In the genomic region with DNA sequence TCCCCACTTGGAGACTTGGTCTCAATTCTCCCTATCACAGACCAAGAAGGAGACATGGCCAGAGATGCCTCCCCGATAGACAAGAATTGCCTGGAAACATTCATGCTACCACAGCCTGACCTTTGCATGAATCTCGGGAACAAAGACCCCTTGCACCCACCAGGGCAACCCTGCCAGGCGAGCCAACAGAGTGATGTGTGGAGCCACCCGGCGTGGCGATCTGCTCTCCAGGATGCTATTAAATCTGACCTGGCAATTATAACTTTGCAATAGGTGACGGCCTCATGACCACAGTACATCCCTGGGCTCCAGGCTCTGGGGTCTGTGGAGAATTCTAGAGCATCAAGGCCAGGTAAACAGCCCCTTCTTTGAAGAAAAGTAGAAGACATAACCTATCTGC, we compare ENCODE assay signal across 24 cellular contexts. TPM values are rescaled to one million over a fixed set of nuclear protein-coding genes. Genes with fewer than 3 reads are reported as not detected.
DNase-seq lines count a peak whose midpoint lies in the region; ATAC-seq, FAIRE-seq and TF ChIP-seq lines count a peak whose summit lies in the region.
"Had no signal": no experiment of that assay in that cellular context is flagged by ENCODE, and none has a peak within 500 bp of the region (broad histone marks: within the 10 kb centered on the region; RNA-seq: fewer than 3 reads in every experiment).

No MANE protein-coding gene starts in this region.

- FAIRE-seq in urothelium cell line (lab: Jason Lieb, UNC): peak; percentile 91
- FAIRE-seq: A549, D721Med, G401.6, GM12891, GM19239 had no signal

- no peaks in the 10 kb centered on the region for H3K27me3 ChIP-seq in gastrocnemius medialis
- H3K27me3 ChIP-seq: BLaER1 treated with 17β-estradiol and CSF1 and Interleukin-3, amounts not matched to agents 10 nM and 100 nM had no signal

- no peak for TF ChIP-seq CTCF in activated CD8-positive, alpha-beta T cell treated with anti-CD3 and anti-CD28 coated beads for 36 hours (IDR thresholded peaks at IDR 0.05)
- TF ChIP-seq CTCF in gastrocnemius medialis (IDR thresholded peaks at IDR 0.05 in 4 of 5, conservative IDR thresholded peaks at IDR 0.05 in 1 of 5): no peak

- H3K4me1 ChIP-seq in gastrocnemius medialis: no peaks in the 10 kb centered on the region
- H3K4me1 ChIP-seq: A549 had no signal

- no peaks in the 10 kb centered on the region for H3K36me3 ChIP-seq in gastrocnemius medialis
- H3K36me3 ChIP-seq: BLaER1 treated with 17β-estradiol and CSF1 and Interleukin-3, amounts not matched to agents 10 nM and 100 nM had no signal

- DNase-seq in activated CD4-positive, alpha-beta T cell treated with anti-CD3 and anti-CD28 coated beads, Interleukin-2, amount 10 ng/mL, durations not matched to agents 24 days and 14 days: no peak
- no peak for DNase-seq in activated CD4-positive, alpha-beta T cell treated with anti-CD3 and anti-CD28 coated beads, Interleukin-2, amount 50 U/mL, for 48 hours
- DNase-seq in activated CD8-positive, alpha-beta T cell treated with anti-CD3 and anti-CD28 coated beads, Interleukin-2, amount 10 ng/mL, durations not matched to agents 7 days and 5 days: no peak
- DNase-seq in activated CD8-positive, alpha-beta T cell treated with anti-CD3 and anti-CD28 coated beads for 36 hours: no peak
- no peak for DNase-seq in activated naive CD8-positive, alpha-beta T cell treated with anti-CD3 and anti-CD28 coated beads, Interleukin-2, amount 10 ng/mL, durations not matched to agents 7 days and 5 days
- no peak for DNase-seq in activated naive CD8-positive, alpha-beta T cell treated with anti-CD3 and anti-CD28 coated beads for 36 hours
- DNase-seq in urothelium cell line (ENCODE audit: low spot score) (no peak), gastrocnemius medialis (no peak)
- DNase-seq: AML-193; Caco-2; Calu3; CD4-positive, alpha-beta T cell; CD8-positive, alpha-beta T cell; DMS79 treated with DMSO at 0.1 percent for 48 hours; GF-D8 had no signal

- H3K4me3 ChIP-seq in gastrocnemius medialis: no peak overlapping the region
- H3K4me3 ChIP-seq: A549; BLaER1 treated with 17β-estradiol and CSF1 and Interleukin-3, amounts not matched to agents 10 nM and 100 nM had no signal

- H3K36me3 Mint-ChIP-seq in activated CD4-positive, alpha-beta T cell treated with anti-CD3 and anti-CD28 coated beads, Interleukin-2, amount 10 ng/mL, durations not matched to agents 24 days and 14 days (ENCODE audit: low read depth): peaks cover 5% of the 10 kb centered on the region
- H3K36me3 Mint-ChIP-seq in activated CD8-positive, alpha-beta T cell treated with anti-CD3 and anti-CD28 coated beads, Interleukin-2, amount 10 ng/mL, durations not matched to agents 7 days and 5 days (ENCODE audit: low read depth): peaks cover 2% of the 10 kb centered on the region
- H3K36me3 Mint-ChIP-seq in activated CD8-positive, alpha-beta T cell treated with anti-CD3 and anti-CD28 coated beads for 36 hours (ENCODE audit: low read depth): peaks cover 2% of the 10 kb centered on the region
- peaks cover 6% of the 10 kb centered on the region for H3K36me3 Mint-ChIP-seq in activated naive CD8-positive, alpha-beta T cell treated with anti-CD3 and anti-CD28 coated beads, Interleukin-2, amount 10 ng/mL, durations not matched to agents 7 days and 5 days
- H3K36me3 Mint-ChIP-seq in activated naive CD8-positive, alpha-beta T cell treated with anti-CD3 and anti-CD28 coated beads for 36 hours: peaks cover 6% of the 10 kb centered on the region

- peak overlapping the region; percentile 37 for H3K4me3 Mint-ChIP-seq in activated CD4-positive, alpha-beta T cell treated with anti-CD3 and anti-CD28 coated beads, Interleukin-2, amount 10 ng/mL, durations not matched to agents 24 days and 14 days
- H3K4me3 Mint-ChIP-seq in activated CD8-positive, alpha-beta T cell treated with anti-CD3 and anti-CD28 coated beads, Interleukin-2, amount 10 ng/mL, durations not matched to agents 7 days and 5 days: peak overlapping the region; percentile 18
- no peak overlapping the region for H3K4me3 Mint-ChIP-seq in activated CD8-positive, alpha-beta T cell treated with anti-CD3 and anti-CD28 coated beads for 36 hours
- H3K4me3 Mint-ChIP-seq in activated naive CD8-positive, alpha-beta T cell treated with anti-CD3 and anti-CD28 coated beads, Interleukin-2, amount 10 ng/mL, durations not matched to agents 7 days and 5 days: peak overlapping the region; percentile 73
- H3K4me3 Mint-ChIP-seq in activated naive CD8-positive, alpha-beta T cell treated with anti-CD3 and anti-CD28 coated beads for 36 hours: no peak overlapping the region
- H3K4me3 Mint-ChIP-seq: B cell; CD4-positive, alpha-beta T cell; CD8-positive, alpha-beta T cell had no signal

- H3K9me3 Mint-ChIP-seq in activated CD4-positive, alpha-beta T cell treated with anti-CD3 and anti-CD28 coated beads, Interleukin-2, amount 10 ng/mL, durations not matched to agents 24 days and 14 days: peaks cover 2% of the 10 kb centered on the region
- no peaks in the 10 kb centered on the region for H3K9me3 Mint-ChIP-seq in activated CD8-positive, alpha-beta T cell treated with anti-CD3 and anti-CD28 coated beads, Interleukin-2, amount 10 ng/mL, durations not matched to agents 7 days and 5 days (ENCODE audit: insufficient read depth)
- no peaks in the 10 kb centered on the region for H3K9me3 Mint-ChIP-seq in activated CD8-positive, alpha-beta T cell treated with anti-CD3 and anti-CD28 coated beads for 36 hours
- H3K9me3 Mint-ChIP-seq in activated naive CD8-positive, alpha-beta T cell treated with anti-CD3 and anti-CD28 coated beads, Interleukin-2, amount 10 ng/mL, durations not matched to agents 7 days and 5 days: peaks cover 2% of the 10 kb centered on the region
- H3K9me3 Mint-ChIP-seq in activated naive CD8-positive, alpha-beta T cell treated with anti-CD3 and anti-CD28 coated beads for 36 hours: peaks cover 5% of the 10 kb centered on the region

- no peak overlapping the region for H3K27ac ChIP-seq in gastrocnemius medialis
- H3K27ac ChIP-seq: 22Rv1; A549; BLaER1 treated with 17β-estradiol and CSF1 and Interleukin-3, amounts not matched to agents 10 nM and 100 nM; C4-2B had no signal

- peaks cover 17% of the 10 kb centered on the region for H3K4me1 Mint-ChIP-seq in activated CD4-positive, alpha-beta T cell treated with anti-CD3 and anti-CD28 coated beads, Interleukin-2, amount 10 ng/mL, durations not matched to agents 24 days and 14 days
- H3K4me1 Mint-ChIP-seq in activated CD8-positive, alpha-beta T cell treated with anti-CD3 and anti-CD28 coated beads, Interleukin-2, amount 10 ng/mL, durations not matched to agents 7 days and 5 days (ENCODE audit: low read depth): peaks cover 19% of the 10 kb centered on the region
- peaks cover 14% of the 10 kb centered on the region for H3K4me1 Mint-ChIP-seq in activated CD8-positive, alpha-beta T cell treated with anti-CD3 and anti-CD28 coated beads for 36 hours (ENCODE audit: low read depth)
- H3K4me1 Mint-ChIP-seq in activated naive CD8-positive, alpha-beta T cell treated with anti-CD3 and anti-CD28 coated beads, Interleukin-2, amount 10 ng/mL, durations not matched to agents 7 days and 5 days: peaks cover 19% of the 10 kb centered on the region
- H3K4me1 Mint-ChIP-seq in activated naive CD8-positive, alpha-beta T cell treated with anti-CD3 and anti-CD28 coated beads for 36 hours: peaks cover 12% of the 10 kb centered on the region
- H3K4me1 Mint-ChIP-seq: B cell had no signal

- CTCF ChIA-PET in activated CD8-positive, alpha-beta T cell treated with anti-CD3 and anti-CD28 coated beads, Interleukin-2, amount 10 ng/mL, durations not matched to agents 7 days and 5 days (lab: Charles Lee): interaction anchor here (0.6 to 1.2 kb wide), 3 partner anchors 458 to 1154 kb away, joined by 3 read pairs; no protein-coding TSS in a partner anchor
- CTCF ChIA-PET in activated CD8-positive, alpha-beta T cell treated with anti-CD3 and anti-CD28 coated beads for 36 hours (lab: Charles Lee): no interaction called here

- POLR2A ChIA-PET in activated CD8-positive, alpha-beta T cell treated with anti-CD3 and anti-CD28 coated beads, Interleukin-2, amount 10 ng/mL, durations not matched to agents 7 days and 5 days (lab: Charles Lee): interaction anchor here (1.0 kb wide), 1 partner anchor 112 kb away, joined by 3 read pairs; no protein-coding TSS in a partner anchor
- POLR2A ChIA-PET in activated CD8-positive, alpha-beta T cell treated with anti-CD3 and anti-CD28 coated beads for 36 hours (lab: Charles Lee): interaction anchor here (0.7 kb wide), 1 partner anchor 81 kb away, joined by 3 read pairs; no protein-coding TSS in a partner anchor
- POLR2A ChIA-PET in activated naive CD8-positive, alpha-beta T cell treated with anti-CD3 and anti-CD28 coated beads, Interleukin-2, amount 10 ng/mL, durations not matched to agents 7 days and 5 days (lab: Charles Lee): no interaction called here

- no peak for TF ChIP-seq POLR2A in gastrocnemius medialis (IDR thresholded peaks at IDR 0.05)

- H3K27me3 Mint-ChIP-seq in activated CD4-positive, alpha-beta T cell treated with anti-CD3 and anti-CD28 coated beads, Interleukin-2, amount 10 ng/mL, durations not matched to agents 24 days and 14 days: no peaks in the 10 kb centered on the region
- no peaks in the 10 kb centered on the region for H3K27me3 Mint-ChIP-seq in activated CD8-positive, alpha-beta T cell treated with anti-CD3 and anti-CD28 coated beads, Interleukin-2, amount 10 ng/mL, durations not matched to agents 7 days and 5 days (ENCODE audit: low read depth)
- H3K27me3 Mint-ChIP-seq in activated CD8-positive, alpha-beta T cell treated with anti-CD3 and anti-CD28 coated beads for 36 hours: no peaks in the 10 kb centered on the region
- no peaks in the 10 kb centered on the region for H3K27me3 Mint-ChIP-seq in activated naive CD8-positive, alpha-beta T cell treated with anti-CD3 and anti-CD28 coated beads, Interleukin-2, amount 10 ng/mL, durations not matched to agents 7 days and 5 days
- H3K27me3 Mint-ChIP-seq in activated naive CD8-positive, alpha-beta T cell treated with anti-CD3 and anti-CD28 coated beads for 36 hours: no peaks in the 10 kb centered on the region
- H3K27me3 Mint-ChIP-seq: B cell; CD4-positive, alpha-beta T cell had no signal

- in situ Hi-C loops in gastrocnemius medialis (cut with MboI; ENCODE audit: low sequenced_read_pairs in 4 of 4): no loop called here

- intact Hi-C loops in activated CD4-positive, alpha-beta T cell treated with anti-CD3 and anti-CD28 coated beads, Interleukin-2, amount 10 ng/mL, durations not matched to agents 24 days and 14 days (cut with micrococcal nuclease): no loop called here
- intact Hi-C loops in activated CD8-positive, alpha-beta T cell treated with anti-CD3 and anti-CD28 coated beads for 36 hours (cut with micrococcal nuclease): no loop called here
- intact Hi-C loops in gastrocnemius medialis (cut with DNase I; ENCODE audit: low total_unique reads): no loop called here

- H3K27ac Mint-ChIP-seq in activated CD4-positive, alpha-beta T cell treated with anti-CD3 and anti-CD28 coated beads, Interleukin-2, amount 10 ng/mL, durations not matched to agents 24 days and 14 days: no peak overlapping the region
- peak overlapping the region; percentile 84 for H3K27ac Mint-ChIP-seq in activated CD8-positive, alpha-beta T cell treated with anti-CD3 and anti-CD28 coated beads, Interleukin-2, amount 10 ng/mL, durations not matched to agents 7 days and 5 days
- H3K27ac Mint-ChIP-seq in activated CD8-positive, alpha-beta T cell treated with anti-CD3 and anti-CD28 coated beads for 36 hours: no peak overlapping the region
- H3K27ac Mint-ChIP-seq in activated naive CD8-positive, alpha-beta T cell treated with anti-CD3 and anti-CD28 coated beads, Interleukin-2, amount 10 ng/mL, durations not matched to agents 7 days and 5 days: peak overlapping the region; percentile 86
- no peak overlapping the region for H3K27ac Mint-ChIP-seq in activated naive CD8-positive, alpha-beta T cell treated with anti-CD3 and anti-CD28 coated beads for 36 hours
- H3K27ac Mint-ChIP-seq: B cell; CD4-positive, alpha-beta T cell had no signal

- ATAC-seq in activated CD8-positive, alpha-beta T cell treated with anti-CD3 and anti-CD28 coated beads, Interleukin-2, amount 10 ng/mL, durations not matched to agents 7 days and 5 days: no peak
- ATAC-seq in activated CD8-positive, alpha-beta T cell treated with anti-CD3 and anti-CD28 coated beads for 36 hours: no peak
- no peak for ATAC-seq in activated naive CD8-positive, alpha-beta T cell treated with anti-CD3 and anti-CD28 coated beads, Interleukin-2, amount 10 ng/mL, durations not matched to agents 7 days and 5 days (ENCODE audit: low read depth)
- no peak for ATAC-seq in gastrocnemius medialis
- ATAC-seq: A549; CD8-positive, alpha-beta T cell had no signal

- H3K9me3 ChIP-seq in gastrocnemius medialis: no peaks in the 10 kb centered on the region
- H3K9me3 ChIP-seq: A549, Caco-2 had no signal

RNA-seq across cellular contexts. Expression of a gene that starts 31.1 kb away (rescaled TPM):
- 0.05 and 0.23 TPM in 2 replicates for total RNA-seq in activated CD4-positive, alpha-beta T cell treated with anti-CD3 and anti-CD28 coated beads, Interleukin-2, amount 10 ng/mL, durations not matched to agents 24 days and 14 days
- total RNA-seq in activated CD8-positive, alpha-beta T cell treated with anti-CD3 and anti-CD28 coated beads, Interleukin-2, amount 10 ng/mL, durations not matched to agents 7 days and 5 days: under 1 TPM; 0.11 to 0.13 TPM
- under 1 TPM; 0.11 to 0.16 TPM for total RNA-seq in activated CD8-positive, alpha-beta T cell treated with anti-CD3 and anti-CD28 coated beads for 36 hours
- total RNA-seq in activated naive CD8-positive, alpha-beta T cell treated with anti-CD3 and anti-CD28 coated beads, Interleukin-2, amount 10 ng/mL, durations not matched to agents 7 days and 5 days: under 1 TPM; 0.28 to 0.30 TPM
- total RNA-seq in activated naive CD8-positive, alpha-beta T cell treated with anti-CD3 and anti-CD28 coated beads for 36 hours: under 1 TPM; 0.06 TPM
- 10 to 100 TPM in 3 of 4 donors, 1 to 10 TPM in 1; 8.8 to 40.0 (median 36.6) TPM for total RNA-seq in gastrocnemius medialis

Comparison
In these comparisons a context has a peak if more than half of its experiments do, and no peak if none do; other contexts are left out.
1. H3K27ac Mint-ChIP-seq: peak in activated CD8-positive, alpha-beta T cell treated with anti-CD3 and anti-CD28 coated beads, Interleukin-2, amount 10 ng/mL, durations not matched to agents 7 days and 5 days (single experiment) and activated naive CD8-positive, alpha-beta T cell treated with anti-CD3 and anti-CD28 coated beads, Interleukin-2, amount 10 ng/mL, durations not matched to agents 7 days and 5 days (single experiment); none in activated CD4-positive, alpha-beta T cell treated with anti-CD3 and anti-CD28 coated beads, Interleukin-2, amount 10 ng/mL, durations not matched to agents 24 days and 14 days (single experiment), activated CD8-positive, alpha-beta T cell treated with anti-CD3 and anti-CD28 coated beads for 36 hours (single experiment) and activated naive CD8-positive, alpha-beta T cell treated with anti-CD3 and anti-CD28 coated beads for 36 hours (single experiment).
2. H3K4me3 Mint-ChIP-seq: peak in activated CD4-positive, alpha-beta T cell treated with anti-CD3 and anti-CD28 coated beads, Interleukin-2, amount 10 ng/mL, durations not matched to agents 24 days and 14 days (single experiment), activated CD8-positive, alpha-beta T cell treated with anti-CD3 and anti-CD28 coated beads, Interleukin-2, amount 10 ng/mL, durations not matched to agents 7 days and 5 days (single experiment) and activated naive CD8-positive, alpha-beta T cell treated with anti-CD3 and anti-CD28 coated beads, Interleukin-2, amount 10 ng/mL, durations not matched to agents 7 days and 5 days (single experiment); none in activated CD8-positive, alpha-beta T cell treated with anti-CD3 and anti-CD28 coated beads for 36 hours (single experiment) and activated naive CD8-positive, alpha-beta T cell treated with anti-CD3 and anti-CD28 coated beads for 36 hours (single experiment).